Comparison of ENCODE assay signal across 19 cellular contexts in genomic region chr1:240706150-240706904, GRCh38.
DNase-seq lines count a peak whose midpoint lies in the region; ATAC-seq lines count a peak whose summit lies in the region.
"Had no signal": no experiment of that assay in that cellular context is flagged by ENCODE, and none has a peak within 500 bp of the region (broad histone marks: within the 10 kb centered on the region; RNA-seq: fewer than 3 reads in every experiment).

No MANE protein-coding gene starts in this region.

- H4K20me1 ChIP-seq in GM23248 (ENCODE audit: insufficient read depth), result no peaks in the 10 kb centered on the region

- peaks cover 18% of the 10 kb centered on the region for H3K4me1 ChIP-seq in ACC112 (ENCODE audit: control insufficient read depth, insufficient read depth, low read length, unreplicated experiment)
- peaks cover 35% of the 10 kb centered on the region for H3K4me1 ChIP-seq in GM23248 (ENCODE audit: insufficient read depth)
- H3K4me1 ChIP-seq: neural progenitor cell, upper lobe of right lung had no signal

- H3K4me3 ChIP-seq in ACC112 (ENCODE audit: low read depth, low read length) (peak overlapping the region; percentile 18), GM23248 (peak overlapping the region; percentile 46)
- H3K4me3 ChIP-seq: cardiac muscle cell, neural progenitor cell, upper lobe of right lung had no signal

- H3K79me2 ChIP-seq in ACC112 (ENCODE audit: control insufficient read depth, insufficient read depth, low read length, unreplicated experiment) (no peaks in the 10 kb centered on the region), GM23248 (ENCODE audit: insufficient read depth) (no peaks in the 10 kb centered on the region)

- no peaks in the 10 kb centered on the region for H3K9me3 ChIP-seq in GM23248 (ENCODE audit: low read depth)
- H3K9me3 ChIP-seq: upper lobe of right lung had no signal

- peaks cover 31% of the 10 kb centered on the region for H3F3A ChIP-seq in GM23248 (ENCODE audit: insufficient read depth)

- H3K9me2 ChIP-seq in GM23248 (ENCODE audit: insufficient read depth), result no peaks in the 10 kb centered on the region

- DNase-seq in GM23248, result peak; percentile 78
- DNase-seq in amniotic epithelial cell (ENCODE audit: low read depth), result peak; percentile 79
- DNase-seq in iris pigment epithelial cell (ENCODE audit: low read depth), result peak; percentile 62
- DNase-seq in T-helper 2 cell, result no peak
- DNase-seq in NCI-H774 (lab: John Stamatoyannopoulos, UW), result no peak
- DNase-seq in NCI-H2107 treated with DMSO at 0.1 percent for 48 hours (lab: John Stamatoyannopoulos, UW; ENCODE audit: unreplicated experiment), result no peak
- DNase-seq: activated CD4-positive, alpha-beta T cell treated with anti-CD3 and anti-CD28 coated beads, Interleukin-2, amount 50 U/mL, for 4 hours; activated T-cell treated with anti-CD3 and anti-CD28 coated beads, Interleukin-2, amount 50 U/mL, for 24 hours; effector CD4-positive, alpha-beta T cell; GF-D8; midbrain; NCI-H1092 treated with DMSO at 0.1 percent for 48 hours; NCI-H2107; stimulated activated naive CD8-positive, alpha-beta T cell treated with anti-CD3 and anti-CD28 coated beads, Interleukin-15, amount 100 ng/mL, for 72 hours; upper lobe of right lung had no signal

- H3K27me3 ChIP-seq in ACC112 (ENCODE audit: insufficient read depth, low read length), result no peaks in the 10 kb centered on the region
- H3K27me3 ChIP-seq in GM23248 (replicated peaks; ENCODE audit: insufficient read depth), result no peaks in the 10 kb centered on the region
- H3K27me3 ChIP-seq: neural progenitor cell, upper lobe of right lung had no signal

- no peaks in the 10 kb centered on the region for H3K36me3 ChIP-seq in ACC112 (ENCODE audit: insufficient read depth, low read length)
- H3K36me3 ChIP-seq in GM23248 (ENCODE audit: low read depth), result no peaks in the 10 kb centered on the region
- H3K36me3 ChIP-seq: cardiac muscle cell, neural progenitor cell, upper lobe of right lung had no signal

- peak overlapping the region; percentile 15; the same call in 1 of the 2 replicates for H3K9ac ChIP-seq in GM23248
- H3K9ac ChIP-seq: neural progenitor cell had no signal

- in situ Hi-C loops in GM23248 (cut with MboI), result no loop called here

- H3K27ac ChIP-seq in ACC112 (ENCODE audit: low read depth, low read length), result peak overlapping the region; percentile 38
- H3K27ac ChIP-seq in GM23248, result peak overlapping the region; percentile 53
- H3K27ac ChIP-seq: cardiac muscle cell, neural progenitor cell, upper lobe of right lung had no signal

- peak overlapping the region; percentile 59 for H3K4me2 ChIP-seq in GM23248 (ENCODE audit: unreplicated experiment)
- H3K4me2 ChIP-seq: neural progenitor cell had no signal

- 11 to 12% methylated on average over 7 of the region's 7 CpGs for WGBS in GM23248 (ENCODE audit: low coverage in 1 of 2, low lambda C conversion rate in 2 of 2, missing lambda C conversion rate in 2 of 2), 2 experiments

- H2AFZ ChIP-seq in ACC112 (ENCODE audit: low read length, unreplicated experiment) (no peak overlapping the region), GM23248 (peak overlapping the region; percentile 18; the same call in 1 of the 2 replicates)
- H2AFZ ChIP-seq: neural progenitor cell had no signal

- ATAC-seq in HG02938 (IDR thresholded peaks at IDR 0.05; ENCODE audit: unreplicated experiment), result no peak
- ATAC-seq: stimulated activated naive CD8-positive, alpha-beta T cell treated with anti-CD3 and anti-CD28 coated beads, Interleukin-15, amount 100 ng/mL, for 72 hours; upper lobe of right lung had no signal

Comparison
In these comparisons a context has a peak if more than half of its experiments do, and no peak if none do; other contexts are left out.
1. DNase-seq: peak in GM23248 (single experiment), amniotic epithelial cell (single experiment) and iris pigment epithelial cell (single experiment); none in T-helper 2 cell (0 of 5), NCI-H774 (single experiment) and NCI-H2107 treated with DMSO at 0.1 percent for 48 hours (single experiment).